12 cellular contexts compared by ENCODE assay signal in genomic region chr11:116224889-116225200, GRCh38.
"Had no signal": no experiment of that assay in that cellular context is flagged by ENCODE, and none has a peak within 500 bp of the region (broad histone marks: within the 10 kb centered on the region; RNA-seq: fewer than 3 reads in every experiment).

No MANE protein-coding gene starts in this region.

- DNase-seq: aorta, gastrocnemius medialis, sigmoid colon had no signal

- H3K36me3 Mint-ChIP-seq: activated CD8-positive, alpha-beta memory T cell treated with anti-CD3 and anti-CD28 coated beads, Interleukin-2, amount 10 ng/mL, durations not matched to agents 7 days and 5 days; activated naive CD4-positive, alpha-beta T cell treated with anti-CD3 and anti-CD28 coated beads, Interleukin-2, amount 50 U/mL, for 72 hours; natural killer cell treated with Interleukin-12 subunit alpha and Interleukin-12 subunit beta and Interleukin-15 and Interleukin-18, amount 100 ng/mL, for 72 hours; stimulated activated effector memory CD8-positive, alpha-beta T cell treated with anti-CD3 and anti-CD28 coated beads, Interleukin-12 subunit alpha, Interleukin-12 subunit beta, amount 100 ng/mL, for 72 hours had no signal

- H3K4me1 Mint-ChIP-seq: activated CD4-positive, alpha-beta T cell treated with anti-CD3 and anti-CD28 coated beads for 36 hours; activated CD8-positive, alpha-beta memory T cell treated with anti-CD3 and anti-CD28 coated beads, Interleukin-2, amount 10 ng/mL, durations not matched to agents 7 days and 5 days; stimulated activated effector memory CD8-positive, alpha-beta T cell treated with anti-CD3 and anti-CD28 coated beads, Interleukin-12 subunit alpha, Interleukin-12 subunit beta, amount 100 ng/mL, for 72 hours had no signal

- H3K27me3 Mint-ChIP-seq: activated CD8-positive, alpha-beta memory T cell treated with anti-CD3 and anti-CD28 coated beads, Interleukin-2, amount 10 ng/mL, durations not matched to agents 7 days and 5 days had no signal

- H3K4me3 Mint-ChIP-seq: activated CD4-positive, alpha-beta T cell treated with anti-CD3 and anti-CD28 coated beads for 36 hours; activated CD8-positive, alpha-beta memory T cell treated with anti-CD3 and anti-CD28 coated beads, Interleukin-2, amount 10 ng/mL, durations not matched to agents 7 days and 5 days; activated CD8-positive, alpha-beta T cell treated with anti-CD3 and anti-CD28 coated beads, Interleukin-2, amount 10 ng/mL, durations not matched to agents 7 days and 5 days; natural killer cell treated with Interleukin-12 subunit alpha and Interleukin-12 subunit beta and Interleukin-15 and Interleukin-18, amount 100 ng/mL, for 72 hours; stimulated activated effector memory CD8-positive, alpha-beta T cell treated with anti-CD3 and anti-CD28 coated beads, Interleukin-12 subunit alpha, Interleukin-12 subunit beta, amount 100 ng/mL, for 72 hours; stimulated activated naive CD8-positive, alpha-beta T cell treated with anti-CD3 and anti-CD28 coated beads, Interleukin-15, Interleukin-2, amounts not matched to agents 100 ng/mL and 50 ng/mL, for 24 hours; T-helper 2 cell treated with Interferon-gamma antibody and Interleukin-4, amounts not matched to agents 5 μg/mL and 100 μg/mL, for 36 hours had no signal

- H3K27ac Mint-ChIP-seq: activated CD4-positive, alpha-beta T cell treated with anti-CD3 and anti-CD28 coated beads for 36 hours; activated CD8-positive, alpha-beta memory T cell treated with anti-CD3 and anti-CD28 coated beads, Interleukin-2, amount 10 ng/mL, durations not matched to agents 7 days and 5 days; activated CD8-positive, alpha-beta T cell treated with anti-CD3 and anti-CD28 coated beads, Interleukin-2, amount 10 ng/mL, durations not matched to agents 7 days and 5 days; activated naive CD4-positive, alpha-beta T cell treated with anti-CD3 and anti-CD28 coated beads, Interleukin-2, amount 50 U/mL, for 72 hours; activated T-helper 2 cell treated with anti-CD3 and anti-CD28 coated beads, Interferon-gamma antibody, Interleukin-2, Interleukin-4, amounts not matched to agents 10 μg/mL and 5 μg/mL and 100 μg/mL, durations not matched to agents 14 hours and 24 hours and 36 hours; natural killer cell treated with Interleukin-12 subunit alpha and Interleukin-12 subunit beta and Interleukin-15 and Interleukin-18, amount 100 ng/mL, for 72 hours; stimulated activated effector memory CD8-positive, alpha-beta T cell treated with anti-CD3 and anti-CD28 coated beads, Interleukin-12 subunit alpha, Interleukin-12 subunit beta, amount 100 ng/mL, for 72 hours; stimulated activated naive CD8-positive, alpha-beta T cell treated with anti-CD3 and anti-CD28 coated beads, Interleukin-15, Interleukin-2, amounts not matched to agents 100 ng/mL and 50 ng/mL, for 24 hours; T-helper 2 cell treated with Interferon-gamma antibody and Interleukin-4, amounts not matched to agents 5 μg/mL and 100 μg/mL, for 36 hours had no signal

- H3K9me3 Mint-ChIP-seq: activated T-helper 2 cell treated with anti-CD3 and anti-CD28 coated beads, Interferon-gamma antibody, Interleukin-2, Interleukin-4, amounts not matched to agents 10 μg/mL and 5 μg/mL and 100 μg/mL, durations not matched to agents 14 hours and 24 hours and 36 hours; natural killer cell treated with Interleukin-12 subunit alpha and Interleukin-12 subunit beta and Interleukin-15 and Interleukin-18, amount 100 ng/mL, for 72 hours; stimulated activated effector memory CD8-positive, alpha-beta T cell treated with anti-CD3 and anti-CD28 coated beads, Interleukin-12 subunit alpha, Interleukin-12 subunit beta, amount 100 ng/mL, for 72 hours; stimulated activated naive CD8-positive, alpha-beta T cell treated with anti-CD3 and anti-CD28 coated beads, Interleukin-15, Interleukin-2, amounts not matched to agents 100 ng/mL and 50 ng/mL, for 24 hours; T-helper 2 cell treated with Interferon-gamma antibody and Interleukin-4, amounts not matched to agents 5 μg/mL and 100 μg/mL, for 36 hours had no signal
